Comparison of ENCODE assay signal across 28 cellular contexts in genomic region chr22:49996532-49997220, GRCh38. TPM values are rescaled to one million over a fixed set of nuclear protein-coding genes. Genes with fewer than 3 reads are reported as not detected.
A peak's percentile ranks its signal among the peaks of the same experiment; 100 is the strongest.
DNase-seq lines count a peak whose midpoint lies in the region; ATAC-seq and TF ChIP-seq lines count a peak whose summit lies in the region.
"Had no signal": no experiment of that assay in that cellular context is flagged by ENCODE, and none has a peak within 500 bp of the region (broad histone marks: within the 10 kb centered on the region; RNA-seq: fewer than 3 reads in every experiment).

No MANE protein-coding gene starts in this region.

- no peak for TF ChIP-seq POLR2A in transverse colon (IDR thresholded peaks at IDR 0.05)

- H3K9me3 ChIP-seq in colonic mucosa (no peaks in the 10 kb centered on the region), neural progenitor cell (ENCODE audit: low read depth) (no peaks in the 10 kb centered on the region), transverse colon (peaks cover 0 to 2% of the 10 kb centered on the region in 2 donors)
- H3K9me3 ChIP-seq: body of pancreas, right lobe of liver, SJSA1 had no signal

- TF ChIP-seq CTCF in colonic mucosa (IDR thresholded peaks at IDR 0.05): no peak
- TF ChIP-seq CTCF in neural progenitor cell (IDR thresholded peaks at IDR 0.05): no peak
- TF ChIP-seq CTCF in transverse colon (IDR thresholded peaks at IDR 0.05): no peak

- peaks cover 9% of the 10 kb centered on the region for H3K4me1 ChIP-seq in colonic mucosa
- H3K4me1 ChIP-seq in neural progenitor cell: peaks cover 3% of the 10 kb centered on the region
- H3K4me1 ChIP-seq in transverse colon: peaks cover 6 to 29% (median 20%) of the 10 kb centered on the region in 4 donors
- H3K4me1 ChIP-seq: parathyroid adenoma, right lobe of liver, SJSA1 had no signal

- peak overlapping the region; percentile 38 for H3K4me3 Mint-ChIP-seq in neural progenitor cell
- no peak overlapping the region for H3K4me3 Mint-ChIP-seq in natural killer cell treated with Interleukin-12 subunit alpha and Interleukin-12 subunit beta and Interleukin-15 and Interleukin-18, amount 100 ng/mL, for 72 hours
- H3K4me3 Mint-ChIP-seq: activated CD4-positive, alpha-beta T cell treated with anti-CD3 and anti-CD28 coated beads, Interleukin-2, amount 10 ng/mL, durations not matched to agents 7 days and 5 days; activated T-helper 17 cell treated with anti-CD3 and anti-CD28 coated beads, Interleukin-2, amount 50 U/mL, for 72 hours; B cell had no signal

- peaks cover 8% of the 10 kb centered on the region for H3K9me3 Mint-ChIP-seq in neural progenitor cell
- no peaks in the 10 kb centered on the region for H3K9me3 Mint-ChIP-seq in natural killer cell treated with Interleukin-12 subunit alpha and Interleukin-12 subunit beta and Interleukin-15 and Interleukin-18, amount 100 ng/mL, for 72 hours
- H3K9me3 Mint-ChIP-seq: activated T-helper 17 cell treated with anti-CD3 and anti-CD28 coated beads, Interleukin-2, amount 50 U/mL, for 72 hours had no signal

- no peaks in the 10 kb centered on the region for H3K79me2 ChIP-seq in neural progenitor cell (ENCODE audit: low read depth)
- H3K79me2 ChIP-seq: parathyroid adenoma had no signal

- no peak overlapping the region for H3K4me2 ChIP-seq in neural progenitor cell
- H3K4me2 ChIP-seq: PC-9 had no signal

- H3K36me3 ChIP-seq in colonic mucosa (no peaks in the 10 kb centered on the region), neural progenitor cell (no peaks in the 10 kb centered on the region), transverse colon (no peaks in the 10 kb centered on the region)
- H3K36me3 ChIP-seq: esophagus muscularis mucosa, right lobe of liver, SJSA1 had no signal

- peak; percentile 44 for DNase-seq in DMS53 (lab: John Stamatoyannopoulos, UW)
- DNase-seq in DMS53 treated with DMSO at 0.1 percent for 48 hours (lab: John Stamatoyannopoulos, UW; ENCODE audit: unreplicated experiment): no peak
- no peak for DNase-seq in colonic mucosa
- no peak for DNase-seq in neural progenitor cell (ENCODE audit: low spot score)
- peak; percentile 11 for DNase-seq in transverse colon
- no peak for DNase-seq in NCI-H1436 (lab: John Stamatoyannopoulos, UW)
- DNase-seq in natural killer cell treated with Interleukin-12 subunit alpha and Interleukin-12 subunit beta and Interleukin-15 and Interleukin-18, amount 100 ng/mL, for 72 hours (ENCODE audit: low spot score): no peak
- DNase-seq in amniotic stem cell (lab: John Stamatoyannopoulos, UW): no peak
- DNase-seq: activated CD4-positive, alpha-beta T cell treated with anti-CD3 and anti-CD28 coated beads, Interleukin-2, amount 10 ng/mL, durations not matched to agents 7 days and 5 days; COR-L47; hypothalamus; naive B cell; NCI-H1092 treated with DMSO at 0.1 percent for 48 hours; NCI-H2081; NCI-H446 treated with DMSO at 0.1 percent for 48 hours had no signal

- H3K27ac ChIP-seq in colonic mucosa (peak overlapping the region; percentile 67), neural progenitor cell (no peak overlapping the region), transverse colon (peak overlapping the region; percentile 19 to 58 (median 48))
- H3K27ac ChIP-seq: body of pancreas, esophagus muscularis mucosa, HL-60, parathyroid adenoma, PC-9, right lobe of liver, SJSA1 had no signal

- peaks cover 10% of the 10 kb centered on the region for H3K27me3 ChIP-seq in colonic mucosa
- H3K27me3 ChIP-seq in neural progenitor cell: peaks cover 39% of the 10 kb centered on the region
- peaks cover 12% of the 10 kb centered on the region for H3K27me3 ChIP-seq in transverse colon
- H3K27me3 ChIP-seq: body of pancreas, right lobe of liver, SJSA1 had no signal

- no peak overlapping the region for H2AFZ ChIP-seq in neural progenitor cell (replicated peaks)
- H2AFZ ChIP-seq: parathyroid adenoma, PC-9 had no signal

- no peak for ATAC-seq in natural killer cell treated with Interleukin-12 subunit alpha and Interleukin-12 subunit beta and Interleukin-15 and Interleukin-18, amount 100 ng/mL, for 72 hours
- ATAC-seq: activated T-helper 17 cell treated with anti-CD3 and anti-CD28 coated beads, Interleukin-2, amount 50 U/mL, for 72 hours; body of pancreas; HepG2 had no signal

- H3K4me3 ChIP-seq in colonic mucosa (no peak overlapping the region), neural progenitor cell (no peak overlapping the region), transverse colon (no peak overlapping the region)
- H3K4me3 ChIP-seq: body of pancreas, esophagus muscularis mucosa, PC-9, right lobe of liver, SJSA1 had no signal

- peaks cover 14% of the 10 kb centered on the region for H3K4me1 Mint-ChIP-seq in neural progenitor cell
- H3K4me1 Mint-ChIP-seq in natural killer cell treated with Interleukin-12 subunit alpha and Interleukin-12 subunit beta and Interleukin-15 and Interleukin-18, amount 100 ng/mL, for 72 hours (ENCODE audit: low read depth in 2 of 2): peaks cover 7 to 8% of the 10 kb centered on the region in 2 donors

- H3K36me3 Mint-ChIP-seq in neural progenitor cell: no peaks in the 10 kb centered on the region
- H3K36me3 Mint-ChIP-seq in natural killer cell treated with Interleukin-12 subunit alpha and Interleukin-12 subunit beta and Interleukin-15 and Interleukin-18, amount 100 ng/mL, for 72 hours: no peaks in the 10 kb centered on the region
- H3K36me3 Mint-ChIP-seq: naive B cell had no signal

- H3K9ac ChIP-seq in colonic mucosa (ENCODE audit: low read depth in 2 of 2, low read length in 2 of 2): peak overlapping the region in 1 of 2 donors; percentile 4
- H3K9ac ChIP-seq in neural progenitor cell: no peak overlapping the region
- H3K9ac ChIP-seq: parathyroid adenoma had no signal

- no peak for TF ChIP-seq EP300 in transverse colon (IDR thresholded peaks at IDR 0.05; ENCODE audit: low read depth)

- no peak overlapping the region for H3K27ac Mint-ChIP-seq in neural progenitor cell
- no peak overlapping the region for H3K27ac Mint-ChIP-seq in natural killer cell treated with Interleukin-12 subunit alpha and Interleukin-12 subunit beta and Interleukin-15 and Interleukin-18, amount 100 ng/mL, for 72 hours
- H3K27ac Mint-ChIP-seq: activated CD4-positive, alpha-beta T cell treated with anti-CD3 and anti-CD28 coated beads, Interleukin-2, amount 10 ng/mL, durations not matched to agents 7 days and 5 days; activated T-helper 17 cell treated with anti-CD3 and anti-CD28 coated beads, Interleukin-2, amount 50 U/mL, for 72 hours; B cell had no signal

- WGBS in transverse colon (ENCODE audit: low coverage in 1 of 2), 2 donors: 74% methylated on average over 14 of the region's 18 CpGs; no CpG with 5 or more reads in 1 of the 2 donors

- no peaks in the 10 kb centered on the region for H4K20me1 ChIP-seq in neural progenitor cell (ENCODE audit: low read depth)

- intact Hi-C loops in colonic mucosa (cut with DNase I) (no loop called here), transverse colon (cut with DNase I; ENCODE audit: low total_unique reads) (no loop called here)

- H3K27me3 Mint-ChIP-seq in neural progenitor cell (ENCODE audit: insufficient read depth, low read depth): peaks cover 16% of the 10 kb centered on the region
- peaks cover 0 to 5% of the 10 kb centered on the region in 2 donors for H3K27me3 Mint-ChIP-seq in natural killer cell treated with Interleukin-12 subunit alpha and Interleukin-12 subunit beta and Interleukin-15 and Interleukin-18, amount 100 ng/mL, for 72 hours
- H3K27me3 Mint-ChIP-seq: activated T-helper 17 cell treated with anti-CD3 and anti-CD28 coated beads, Interleukin-2, amount 50 U/mL, for 72 hours had no signal

- H3F3A ChIP-seq in neural progenitor cell (ENCODE audit: low read depth): peaks cover 9% of the 10 kb centered on the region

- in situ Hi-C loops in transverse colon (cut with MboI; ENCODE audit: low pct_ligation_motif_present in 1 of 4, low pct_unique_long_range_greater_than_20kb in 1 of 4, low sequenced_read_pairs in 3 of 4): no loop called here

RNA-seq across cellular contexts. Expression of gene IL17REL, which starts 15.9 kb away (rescaled TPM):
- total RNA-seq in colonic mucosa (under 1 TPM; 0.11 to 0.22 TPM), neural progenitor cell (ENCODE audit: low replicate concordance) (0.15 TPM in 1 of 2 replicates, not detected in the other), transverse colon (1 to 10 TPM in 2 of 4 donors, under 1 TPM in 2; 0.32 to 2.2 (median 1.3) TPM)
- not detected for total RNA-seq in natural killer cell treated with Interleukin-12 subunit alpha and Interleukin-12 subunit beta and Interleukin-15 and Interleukin-18, amount 100 ng/mL, for 72 hours
- total RNA-seq: activated CD4-positive, alpha-beta T cell treated with anti-CD3 and anti-CD28 coated beads, Interleukin-2, amount 10 ng/mL, durations not matched to agents 7 days and 5 days; body of pancreas; esophagus muscularis mucosa; HepG2; lung microvascular endothelial cell; PC-9; right lobe of liver; SJSA1; subcutaneous adipose tissue; T-helper 1 cell treated with Interleukin-12 subunit alpha and Interleukin-12 subunit beta and Interleukin-4 antibody, amounts not matched to agents 30 ng/mL and 1 ng/mL, for 36 hours had no signal

RNA-seq across cellular contexts. Expression of gene PIM3, which starts 36.1 kb away (rescaled TPM):
- 10 to 100 TPM; 65.6 to 74.4 TPM for total RNA-seq in colonic mucosa
- total RNA-seq in neural progenitor cell (ENCODE audit: low replicate concordance): 15.1 and 37.2 TPM in 2 replicates
- 100 to 1,000 TPM; 115 to 290 (median 147) TPM for total RNA-seq in transverse colon
- total RNA-seq in natural killer cell treated with Interleukin-12 subunit alpha and Interleukin-12 subunit beta and Interleukin-15 and Interleukin-18, amount 100 ng/mL, for 72 hours: 100 to 1,000 TPM in 1 of 2 donors, 10 to 100 TPM in 1; 78.5 to 115 TPM

Comparison
In these comparisons a context has a peak if more than half of its experiments do, and no peak if none do; other contexts are left out.
1. DNase-seq: peak in DMS53 (single experiment) and transverse colon (single experiment); none in DMS53 treated with DMSO at 0.1 percent for 48 hours (single experiment), colonic mucosa (single experiment), neural progenitor cell (single experiment), NCI-H1436 (single experiment), natural killer cell treated with Interleukin-12 subunit alpha and Interleukin-12 subunit beta and Interleukin-15 and Interleukin-18, amount 100 ng/mL, for 72 hours (single experiment) and amniotic stem cell (single experiment).